15 cellular contexts compared by ENCODE assay signal in genomic region chr9:82090041-82090440, GRCh38.
A peak's percentile ranks its signal among the peaks of the same experiment; 100 is the strongest.
DNase-seq lines count a peak whose midpoint lies in the region; ATAC-seq and TF ChIP-seq lines count a peak whose summit lies in the region.
"Had no signal": no experiment of that assay in that cellular context is flagged by ENCODE, and none has a peak within 500 bp of the region (broad histone marks: within the 10 kb centered on the region; RNA-seq: fewer than 3 reads in every experiment).

No MANE protein-coding gene starts in this region.

- H3K36me3 ChIP-seq in OCI-LY7 (ENCODE audit: insufficient read depth, low read length) (no peaks in the 10 kb centered on the region), body of pancreas (replicated peaks in 1 of 2; ENCODE audit: insufficient read depth in 1 of 2, low read depth in 2 of 2) (no peaks in the 10 kb centered on the region)
- H3K36me3 ChIP-seq in effector memory CD4-positive, alpha-beta T cell (ENCODE audit: control insufficient read depth, insufficient read depth, low read length) = no peaks in the 10 kb centered on the region
- H3K36me3 ChIP-seq: BLaER1 treated with 17β-estradiol and CSF1 and Interleukin-3, amounts not matched to agents 10 nM and 100 nM had no signal

- WGBS in body of pancreas, 2 donors = 67 to 70% methylated on average over 2 of the region's 2 CpGs

- no peaks in the 10 kb centered on the region for H3K79me2 ChIP-seq in OCI-LY7 (ENCODE audit: insufficient read depth, low read depth, low read length)

- no peak for ATAC-seq in body of pancreas
- ATAC-seq in GM21367 (IDR thresholded peaks at IDR 0.05; ENCODE audit: unreplicated experiment) = no peak
- ATAC-seq: GM12878 had no signal

- intact Hi-C loops in OCI-LY7 (cut with micrococcal nuclease; ENCODE audit: unreplicated experiment) = no loop called here
- intact Hi-C loops in body of pancreas (cut with DNase I) = no loop called here

- CTCF ChIA-PET in OCI-LY7 (lab: Charles Lee; ENCODE audit: unreplicated experiment) = interaction anchor here (0.6 kb wide), 1 partner anchor 36 kb away, joined by 3 read pairs; no protein-coding TSS in a partner anchor

- DNase-seq in COR-L47 (lab: John Stamatoyannopoulos, UW) (peak; percentile 55), NCI-H146 (lab: John Stamatoyannopoulos, UW) (peak; percentile 56), NCI-H2227 treated with DMSO at 0.1 percent for 48 hours (lab: John Stamatoyannopoulos, UW) (peak; percentile 87), OCI-LY7 (ENCODE audit: low spot score) (no peak), body of pancreas (no peak)
- no peak for DNase-seq in effector memory CD4-positive, alpha-beta T cell
- DNase-seq: ACHN; Calu3; CD4-positive, CD25-positive, alpha-beta regulatory T cell; DMS 273 treated with DMSO at 0.1 percent for 48 hours; GOT3; H9 had no signal

- H3K4me1 ChIP-seq in OCI-LY7 (ENCODE audit: insufficient read depth, low read length, poor library complexity, severe bottlenecking) (peaks cover 40% of the 10 kb centered on the region), body of pancreas (no peaks in the 10 kb centered on the region)
- H3K4me1 ChIP-seq in effector memory CD4-positive, alpha-beta T cell (ENCODE audit: control insufficient read depth, insufficient read depth, low read length, poor library complexity, severe bottlenecking) = no peaks in the 10 kb centered on the region

- H4K20me1 ChIP-seq in OCI-LY7 (ENCODE audit: insufficient read depth, low read length) = no peaks in the 10 kb centered on the region
- H4K20me1 ChIP-seq: BLaER1 treated with 17β-estradiol and CSF1 and Interleukin-3, amounts not matched to agents 10 nM and 100 nM had no signal

- no peaks in the 10 kb centered on the region for H3K27me3 ChIP-seq in body of pancreas
- H3K27me3 ChIP-seq in effector memory CD4-positive, alpha-beta T cell (replicated peaks; ENCODE audit: control insufficient read depth, insufficient read depth, low read length, poor library complexity, severe bottlenecking) = no peaks in the 10 kb centered on the region
- H3K27me3 ChIP-seq: BLaER1 treated with 17β-estradiol and CSF1 and Interleukin-3, amounts not matched to agents 10 nM and 100 nM had no signal

- BruUV-seq in OCI-LY7 (replicated peaks; lab: Mats Ljungman, UMichigan) = no TSS peak

- POLR2A ChIA-PET in OCI-LY7 (lab: Charles Lee) = interaction anchor here (0.6 to 2.4 kb wide), 7 partner anchors 9 to 62 kb away, joined by 3 to 20 read pairs (median 5); no protein-coding TSS in a partner anchor

- H3K27ac ChIP-seq in OCI-LY7 (ENCODE audit: low read depth, low read length, poor library complexity, severe bottlenecking) (no peak overlapping the region), body of pancreas (no peak overlapping the region)
- no peak overlapping the region for H3K27ac ChIP-seq in effector memory CD4-positive, alpha-beta T cell (ENCODE audit: insufficient read depth, low read length, poor library complexity, severe bottlenecking)
- H3K27ac ChIP-seq: BLaER1 treated with 17β-estradiol and CSF1 and Interleukin-3, amounts not matched to agents 10 nM and 100 nM had no signal

- 0 out of 2 replicates have a peak, but pooled peaks cover 2% of the 10 kb centered on the region for H3K9me2 ChIP-seq in OCI-LY7 (ENCODE audit: insufficient read depth, low read length)

- H2AFZ ChIP-seq in OCI-LY7 (ENCODE audit: low read length) = peak overlapping the region; percentile 70; the same call in 1 of the 2 replicates

- no peak for TF ChIP-seq CTCF in OCI-LY7 (conservative IDR thresholded peaks at IDR 0.05; ENCODE audit: low read length)
- no peak for TF ChIP-seq CTCF in body of pancreas (IDR thresholded peaks at IDR 0.05)

- H3K9me3 ChIP-seq in OCI-LY7 (ENCODE audit: low read length) (no peaks in the 10 kb centered on the region), body of pancreas (no peaks in the 10 kb centered on the region)
- no peaks in the 10 kb centered on the region for H3K9me3 ChIP-seq in effector memory CD4-positive, alpha-beta T cell (ENCODE audit: control insufficient read depth, low read length)
- H3K9me3 ChIP-seq: BLaER1 treated with 17β-estradiol and CSF1 and Interleukin-3, amounts not matched to agents 10 nM and 100 nM had no signal

- H3K4me3 ChIP-seq in OCI-LY7 (ENCODE audit: low read depth, low read length, poor library complexity, severe bottlenecking) (no peak overlapping the region), body of pancreas (no peak overlapping the region)
- no peak overlapping the region for H3K4me3 ChIP-seq in effector memory CD4-positive, alpha-beta T cell (ENCODE audit: insufficient read depth, low read depth, low read length, poor library complexity, severe bottlenecking)
- H3K4me3 ChIP-seq: BLaER1 treated with 17β-estradiol and CSF1 and Interleukin-3, amounts not matched to agents 10 nM and 100 nM; GM12878 had no signal

- no peak for TF ChIP-seq POLR2A in body of pancreas (IDR thresholded peaks at IDR 0.05)

- H3K4me2 ChIP-seq in OCI-LY7 (ENCODE audit: low read length) = no peak overlapping the region
- H3K4me2 ChIP-seq: BLaER1 treated with 17β-estradiol and CSF1 and Interleukin-3, amounts not matched to agents 10 nM and 100 nM had no signal

Comparison
In these comparisons a context has a peak if more than half of its experiments do, and no peak if none do; other contexts are left out.
1. DNase-seq: peak in COR-L47 (single experiment), NCI-H146 (single experiment) and NCI-H2227 treated with DMSO at 0.1 percent for 48 hours (single experiment); none in OCI-LY7 (single experiment), body of pancreas (0 of 4) and effector memory CD4-positive, alpha-beta T cell (0 of 3).